10 cellular contexts compared by ENCODE assay signal in the genomic region with DNA sequence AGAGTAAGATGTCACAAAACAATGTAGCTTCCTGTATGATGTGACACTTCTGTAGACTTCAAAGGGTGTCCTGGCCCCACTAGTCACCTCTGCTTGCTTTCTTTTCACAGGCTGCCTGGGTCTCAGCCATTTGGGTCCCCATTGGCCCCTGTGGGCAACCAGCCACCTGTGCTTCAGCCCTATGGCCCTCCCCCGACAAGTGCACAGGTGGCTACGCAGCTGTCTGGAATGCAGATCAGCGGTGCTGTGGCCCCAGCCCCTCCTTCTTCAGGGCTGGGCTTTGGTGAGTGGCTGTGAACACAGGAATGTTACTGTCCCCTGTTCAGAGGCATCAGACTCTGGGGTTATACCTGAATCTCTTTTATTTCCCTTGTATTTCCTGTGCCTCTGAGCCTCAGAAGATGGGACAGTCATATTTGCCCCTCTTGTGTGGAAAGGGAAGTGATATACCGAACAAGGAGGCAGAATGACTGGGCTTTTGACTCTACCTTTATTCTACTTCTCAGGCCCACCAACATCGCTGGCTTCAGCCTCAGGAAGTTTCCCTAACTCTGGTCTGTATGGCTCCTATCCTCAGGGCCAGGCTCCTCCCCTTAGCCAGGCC. TPM values are rescaled to one million over a fixed set of nuclear protein-coding genes. Genes with fewer than 3 reads are reported as not detected.
DNase-seq lines count a peak whose midpoint lies in the region; ATAC-seq and TF ChIP-seq lines count a peak whose summit lies in the region.
"Had no signal": no experiment of that assay in that cellular context is flagged by ENCODE, and none has a peak within 500 bp of the region (broad histone marks: within the 10 kb centered on the region; RNA-seq: fewer than 3 reads in every experiment).

No MANE protein-coding gene starts in this region.

- H3K36me3 ChIP-seq in upper lobe of left lung: peaks cover 28 to 72% (median 61%) of the 10 kb centered on the region in 4 donors
- H3K36me3 ChIP-seq in suprapubic skin: peaks cover 71% of the 10 kb centered on the region

- POLR2A ChIA-PET in T-cell (lab: Charles Lee): interaction anchor here (0.6 to 1.9 kb wide), 5 partner anchors 9 to 664 kb away, joined by 3 to 15 read pairs (median 4); a partner anchor contains a TSS

- H3K27ac ChIP-seq in upper lobe of left lung: peak overlapping the region; percentile 72 to 80 (median 74)
- H3K27ac ChIP-seq in suprapubic skin: no peak overlapping the region
- H3K27ac ChIP-seq: BLaER1 treated with 17β-estradiol and CSF1 and Interleukin-3, amounts not matched to agents 10 nM and 100 nM had no signal

- H3K4me3 ChIP-seq in upper lobe of left lung: no peak overlapping the region
- H3K4me3 ChIP-seq in suprapubic skin: no peak overlapping the region
- H3K4me3 ChIP-seq: BLaER1 treated with 17β-estradiol and CSF1 and Interleukin-3, amounts not matched to agents 10 nM and 100 nM had no signal

- TF ChIP-seq EP300 in upper lobe of left lung (IDR thresholded peaks at IDR 0.05) (no peak), suprapubic skin (IDR thresholded peaks at IDR 0.05) (no peak)

- 54 to 69% methylated on average over 4 to 5 of the region's 5 CpGs for WGBS in upper lobe of left lung, 2 donors
- WGBS in suprapubic skin: 80% methylated on average over 5 of the region's 5 CpGs

- H3K9me3 ChIP-seq in upper lobe of left lung (no peaks in the 10 kb centered on the region), suprapubic skin (no peaks in the 10 kb centered on the region)
- H3K9me3 ChIP-seq: BLaER1 treated with 17β-estradiol and CSF1 and Interleukin-3, amounts not matched to agents 10 nM and 100 nM had no signal

- DNase-seq in stimulated activated CD4-positive, alpha-beta T cell treated with anti-CD3 and anti-CD28 coated beads, Interleukin-1b, Interleukin-23, amount 100 ng/mL, for 48 hours: peak; percentile 44
- DNase-seq in stimulated activated CD4-positive, alpha-beta T cell treated with anti-CD3 and anti-CD28 coated beads, Interleukin-4, amount 100 ng/mL, for 4 hours: no peak
- DNase-seq in T-cell: peak in 33 of 34 experiments; percentile 40 to 81 (median 69)
- peak; percentile 18 for DNase-seq in effector CD8-positive, alpha-beta T cell (lab: John Stamatoyannopoulos, UW)
- peak in 1 of 2 donors; percentile 86 for DNase-seq in upper lobe of left lung
- DNase-seq in suprapubic skin (ENCODE audit: low spot score in 2 of 2): no peak
- DNase-seq: SHP77 had no signal

- ATAC-seq in T-cell (replicated peaks in 1 of 4) (peak; percentile 74 to 91 (median 82)), upper lobe of left lung (ENCODE audit: low FRiP score in 2 of 2) (peak; percentile 74 to 94), HG03460 (IDR thresholded peaks at IDR 0.05; ENCODE audit: unreplicated experiment) (no peak), GM21515 (IDR thresholded peaks at IDR 0.05; ENCODE audit: unreplicated experiment) (no peak)

- H3K4me3 Mint-ChIP-seq in T-cell: peak overlapping the region; percentile 8 to 42 (median 32)

- TF ChIP-seq CTCF in upper lobe of left lung (IDR thresholded peaks at IDR 0.05) (no peak), suprapubic skin (IDR thresholded peaks at IDR 0.05) (no peak)

- no peaks in the 10 kb centered on the region for H3K9me3 Mint-ChIP-seq in T-cell

- no peaks in the 10 kb centered on the region for H3K27me3 Mint-ChIP-seq in T-cell

- H3K27ac Mint-ChIP-seq in T-cell: peak overlapping the region; percentile 71 to 92

- H3K4me1 ChIP-seq in upper lobe of left lung: peaks cover 3 to 16% (median 13%) of the 10 kb centered on the region in 4 donors
- no peaks in the 10 kb centered on the region for H3K4me1 ChIP-seq in suprapubic skin

- TF ChIP-seq POLR2A in upper lobe of left lung (IDR thresholded peaks at IDR 0.05): no peak
- no peak for TF ChIP-seq POLR2A in suprapubic skin (IDR thresholded peaks at IDR 0.05)

- H3K27me3 ChIP-seq in upper lobe of left lung (no peaks in the 10 kb centered on the region), suprapubic skin (no peaks in the 10 kb centered on the region)
- H3K27me3 ChIP-seq: BLaER1 treated with 17β-estradiol and CSF1 and Interleukin-3, amounts not matched to agents 10 nM and 100 nM had no signal

- peaks cover 59% of the 10 kb centered on the region for H3K36me3 Mint-ChIP-seq in T-cell

- H3K4me1 Mint-ChIP-seq in T-cell: peaks cover 45 to 68% (median 52%) of the 10 kb centered on the region in 3 donors

- CTCF ChIA-PET in T-cell (lab: Charles Lee): interaction anchor here in 1 of 2 donors (0.6 to 1.8 kb wide), 8 partner anchors 9 to 1160 kb away, joined by 3 to 6 read pairs (median 4); a partner anchor contains a TSS

RNA-seq across cellular contexts. Expression of gene SEC24C, which starts 15.4 kb away (rescaled TPM):
- total RNA-seq in T-cell (100 to 1,000 TPM in 1 of 5 donors, 10 to 100 TPM in 4; 77.7 to 107 (median 92.2) TPM), upper lobe of left lung (10 to 100 TPM; 55.1 to 84.0 (median 65.0) TPM), suprapubic skin (10 to 100 TPM; 68.8 to 74.4 (median 70.8) TPM)

RNA-seq across cellular contexts. Expression of gene CHCHD1, which starts 22.2 kb away (rescaled TPM):
- total RNA-seq in T-cell (10 to 100 TPM in 3 of 5 donors, 1 to 10 TPM in 2; 6.3 to 17.5 (median 14.2) TPM), upper lobe of left lung (10 to 100 TPM; 16.8 to 34.9 (median 19.4) TPM), suprapubic skin (10 to 100 TPM; 12.7 to 26.0 (median 22.5) TPM)

RNA-seq across cellular contexts. Expression of gene ZSWIM8, which starts 25.8 kb away (rescaled TPM):
- total RNA-seq in T-cell (100 to 1,000 TPM in 2 of 5 donors, 10 to 100 TPM in 3; 69.0 to 106 (median 90.8) TPM), upper lobe of left lung (100 to 1,000 TPM in 4 of 6 donors, 10 to 100 TPM in 2; 54.9 to 202 (median 109) TPM), suprapubic skin (100 to 1,000 TPM in 3 of 4 donors, 10 to 100 TPM in 1; 86.4 to 203 (median 121) TPM)

RNA-seq across cellular contexts. Expression of gene NDST2, which starts 51.8 kb away (rescaled TPM):
- total RNA-seq in T-cell (100 to 1,000 TPM in 4 of 5 donors, 10 to 100 TPM in 1; 96.1 to 119 (median 110) TPM), upper lobe of left lung (10 to 100 TPM; 26.4 to 92.2 (median 38.3) TPM), suprapubic skin (10 to 100 TPM; 27.4 to 56.5 (median 37.6) TPM)

Comparison
In these comparisons a context has a peak if more than half of its experiments do, and no peak if none do; other contexts are left out.
1. DNase-seq: peak in stimulated activated CD4-positive, alpha-beta T cell treated with anti-CD3 and anti-CD28 coated beads, Interleukin-1b, Interleukin-23, amount 100 ng/mL, for 48 hours (single experiment), T-cell (33 of 34) and effector CD8-positive, alpha-beta T cell (single experiment); none in stimulated activated CD4-positive, alpha-beta T cell treated with anti-CD3 and anti-CD28 coated beads, Interleukin-4, amount 100 ng/mL, for 4 hours (0 of 2) and suprapubic skin (0 of 2).
2. ATAC-seq: peak in T-cell (4 of 4) and upper lobe of left lung (2 of 2); none in HG03460 (single experiment) and GM21515 (single experiment).